ENCODE assay signal across 1 cellular context in genomic region chrX:155094468-155095061, GRCh38.
TF ChIP-seq lines count a peak whose summit lies in the region.

No MANE protein-coding gene starts in this region.

TF ChIP-seq in endothelial cell of umbilical vein, 7 proteins besides CTCF, POLR2A, EP300 and RAD21:
- TF ChIP-seq MAX (IDR thresholded peaks at IDR 0.05; ENCODE audit: insufficient read depth, insufficient read length), result no peak
